In genomic region chr12:46518184-46518583, GRCh38 we compare ENCODE assay signal across 19 cellular contexts.
DNase-seq lines count a peak whose midpoint lies in the region; ATAC-seq, FAIRE-seq and TF ChIP-seq lines count a peak whose summit lies in the region.
"Had no signal": no experiment of that assay in that cellular context is flagged by ENCODE, and none has a peak within 500 bp of the region (broad histone marks: within the 10 kb centered on the region; RNA-seq: fewer than 3 reads in every experiment).

No MANE protein-coding gene starts in this region.

- H3K9me3 ChIP-seq in right atrium auricular region (no peaks in the 10 kb centered on the region), heart right ventricle (no peaks in the 10 kb centered on the region), GM12878 (replicated peaks; ENCODE audit: control insufficient read depth, insufficient read depth, low read length) (no peaks in the 10 kb centered on the region; the same call in 2 of the 3 replicates), muscle layer of duodenum (ENCODE audit: control insufficient read depth in 1 of 2, low read length in 2 of 2) (no peaks in the 10 kb centered on the region), vagina (no peaks in the 10 kb centered on the region)
- H3K9me3 ChIP-seq: neutrophil had no signal

- CTCF ChIA-PET in GM12878 (lab: Yijun Ruan, JAX): no interaction called here

- no peak for DNase-seq in right atrium auricular region (ENCODE audit: low spot score)
- no peak for DNase-seq in heart right ventricle
- DNase-seq in GM12878 (ENCODE audit: low read depth, low spot score): no peak
- no peak for DNase-seq in vagina (ENCODE audit: extremely low spot score in 2 of 2)
- DNase-seq in NCI-H446 (lab: John Stamatoyannopoulos, UW): no peak
- DNase-seq: glutamatergic neuron; NCI-H1436; NCI-H2227 treated with DMSO at 0.1 percent for 48 hours; Right ventricle myocardium superior; stimulated activated CD4-positive, alpha-beta T cell treated with anti-CD3 and anti-CD28 coated beads, Interleukin-4, amount 100 ng/mL, for 24 hours; T-helper 17 cell had no signal

- no peak for FAIRE-seq in GM12878 (lab: Jason Lieb, UNC)
- FAIRE-seq: endothelial cell of umbilical vein, GM18507, urothelium cell line had no signal

- H3K27ac ChIP-seq in right atrium auricular region (peak overlapping the region; percentile 13 to 14), heart right ventricle (no peak overlapping the region), GM12878 (ENCODE audit: control insufficient read depth, insufficient read depth) (peak overlapping the region; percentile 97), muscle layer of duodenum (ENCODE audit: low read length) (peak overlapping the region; percentile 16), vagina (peak overlapping the region; percentile 75)
- H3K27ac ChIP-seq: HL-60, neutrophil had no signal

- SMC1A ChIA-PET in GM12878 (lab: Charles Lee; ENCODE audit: uncharacterized antibody, unreplicated experiment): no interaction called here

- H3K4me3 ChIP-seq in right atrium auricular region: no peak overlapping the region
- H3K4me3 ChIP-seq in heart right ventricle: no peak overlapping the region
- no peak overlapping the region for H3K4me3 ChIP-seq in GM12878
- H3K4me3 ChIP-seq in muscle layer of duodenum (ENCODE audit: low read depth in 1 of 2, low read length in 2 of 2): no peak overlapping the region
- H3K4me3 ChIP-seq in vagina: no peak overlapping the region

- BruUV-seq in GM12878 (replicated peaks; lab: Mats Ljungman, UMichigan): no TSS peak

- in situ Hi-C loops in GM12878 (cut with MboI): no loop called here

- POLR2A ChIA-PET in GM12878 (lab: Charles Lee): no interaction called here

- no peaks in the 10 kb centered on the region for H3K36me3 ChIP-seq in right atrium auricular region
- no peaks in the 10 kb centered on the region for H3K36me3 ChIP-seq in heart right ventricle
- no peaks in the 10 kb centered on the region for H3K36me3 ChIP-seq in GM12878 (ENCODE audit: control insufficient read depth in 2 of 2, insufficient read depth in 2 of 2, low read length in 1 of 2)
- H3K36me3 ChIP-seq in muscle layer of duodenum (ENCODE audit: control insufficient read depth in 1 of 2, insufficient read depth in 2 of 2, low read length in 2 of 2): no peaks in the 10 kb centered on the region
- no peaks in the 10 kb centered on the region for H3K36me3 ChIP-seq in vagina
- H3K36me3 ChIP-seq: neutrophil had no signal

- TF ChIP-seq CTCF in right atrium auricular region (IDR thresholded peaks at IDR 0.05): no peak
- TF ChIP-seq CTCF in heart right ventricle (IDR thresholded peaks at IDR 0.05): no peak
- TF ChIP-seq CTCF in GM12878 (IDR thresholded peaks at IDR 0.05 in 2 of 3, conservative IDR thresholded peaks at IDR 0.05 in 1 of 3; ENCODE audit: control insufficient read depth in 2 of 3, extremely low read depth in 1 of 3, insufficient read depth in 1 of 3, low read depth in 3 of 3, low read length in 3 of 3): no peak
- no peak for TF ChIP-seq CTCF in vagina (IDR thresholded peaks at IDR 0.05)

- no peak for TF ChIP-seq RAD21 in GM12878 (IDR thresholded peaks at IDR 0.05; ENCODE audit: insufficient read depth, low read depth, low read length)

- TF ChIP-seq EP300 in GM12878 (IDR thresholded peaks at IDR 0.05; ENCODE audit: borderline replicate concordance in 1 of 2, control insufficient read depth in 1 of 2, low read depth in 2 of 2, low read length in 2 of 2): no peak

- no peaks in the 10 kb centered on the region for H4K20me1 ChIP-seq in GM12878 (ENCODE audit: control insufficient read depth, insufficient read depth)

- no peak overlapping the region; the same call in 1 of the 2 replicates for H2AFZ ChIP-seq in GM12878 (ENCODE audit: control insufficient read depth, low read depth, low read length)

- RAD21 ChIA-PET in GM12878 (lab: Charles Lee; ENCODE audit: unreplicated experiment): no interaction called here

- intact Hi-C loops in heart right ventricle (cut with DNase I) (no loop called here), GM12878 (cut with micrococcal nuclease; ENCODE audit: unreplicated experiment) (loop anchor here (5.0 kb wide), 1 partner anchor 146 kb away; the partner anchor contains the start of gene SLC38A2), vagina (cut with DNase I) (no loop called here)

- peaks cover 2% of the 10 kb centered on the region for H3K79me2 ChIP-seq in GM12878 (ENCODE audit: control insufficient read depth, insufficient read depth, low read length)

- peak overlapping the region; percentile 37; the same call in 1 of the 2 replicates for H3K9ac ChIP-seq in GM12878 (ENCODE audit: control insufficient read depth, insufficient read depth, low read length)

- H3K4me2 ChIP-seq in GM12878 (ENCODE audit: control insufficient read depth, insufficient read depth): peak overlapping the region; percentile 87

- H3K27me3 ChIP-seq in right atrium auricular region (no peaks in the 10 kb centered on the region), heart right ventricle (no peaks in the 10 kb centered on the region), GM12878 (replicated peaks in 1 of 2; ENCODE audit: control insufficient read depth in 2 of 2, insufficient read depth in 2 of 2, low read length in 1 of 2) (no peaks in the 10 kb centered on the region), muscle layer of duodenum (ENCODE audit: low read depth, low read length) (no peaks in the 10 kb centered on the region), vagina (no peaks in the 10 kb centered on the region)
- H3K27me3 ChIP-seq: neutrophil had no signal

- no peak for ATAC-seq in heart right ventricle
- no peak for ATAC-seq in GM12878
- ATAC-seq in GM21381 (IDR thresholded peaks at IDR 0.05; ENCODE audit: unreplicated experiment): no peak
- ATAC-seq in GM21390 (IDR thresholded peaks at IDR 0.05; ENCODE audit: unreplicated experiment): no peak

- TF ChIP-seq POLR2A in GM12878 (IDR thresholded peaks at IDR 0.05; ENCODE audit: low read depth, low read length) (no peak), vagina (IDR thresholded peaks at IDR 0.05) (no peak)

- H3K4me1 ChIP-seq in right atrium auricular region (peaks cover 0 to 37% of the 10 kb centered on the region in 2 donors), heart right ventricle (peaks cover 0 to 36% (median 21%) of the 10 kb centered on the region in 9 donors), GM12878 (ENCODE audit: control insufficient read depth, insufficient read depth, low read length) (peaks cover 30% of the 10 kb centered on the region), muscle layer of duodenum (ENCODE audit: control insufficient read depth in 1 of 2, insufficient read depth in 2 of 2, low read length in 2 of 2) (peaks cover 0 to 20% of the 10 kb centered on the region in 2 donors), vagina (peaks cover 36% of the 10 kb centered on the region)

TF ChIP-seq in GM12878, 131 proteins besides CTCF, POLR2A, EP300 and RAD21 (continues in another document):
- TF ChIP-seq KAT2A (conservative IDR thresholded peaks at IDR 0.05; ENCODE audit: control insufficient read depth, low read depth, low read length): no peak
- no peak for TF ChIP-seq SMAD1 (IDR thresholded peaks at IDR 0.05; ENCODE audit: low read depth, partially characterized antibody)
- TF ChIP-seq PBX3 (IDR thresholded peaks at IDR 0.05; ENCODE audit: insufficient replicate concordance, low read depth, low read length): no peak
- TF ChIP-seq ZBTB4 (CRISPR knock-in tag; IDR thresholded peaks at IDR 0.05): no peak
- TF ChIP-seq SIX5 (IDR thresholded peaks at IDR 0.05; ENCODE audit: low read depth, low read length, severe bottlenecking): no peak

Comparison
In these comparisons a context has a peak if more than half of its experiments do, and no peak if none do; other contexts are left out.
1. H3K27ac ChIP-seq: peak in right atrium auricular region (2 of 2), GM12878 (single experiment), muscle layer of duodenum (single experiment) and vagina (single experiment); none in heart right ventricle (0 of 10).